ENCODE assay signal across 1 cellular context in genomic region chr1:225995919-225996864, GRCh38.
TF ChIP-seq lines count a peak whose summit lies in the region.

No MANE protein-coding gene starts in this region.

TF ChIP-seq in endothelial cell of umbilical vein, 7 proteins besides CTCF, POLR2A, EP300 and RAD21:
- TF ChIP-seq GATA2 (IDR thresholded peaks at IDR 0.05; ENCODE audit: insufficient read depth, insufficient read length, low read depth, low read length): no peak
- TF ChIP-seq FOS (IDR thresholded peaks at IDR 0.05; ENCODE audit: borderline replicate concordance, insufficient read depth, low read length): no peak
- no peak for TF ChIP-seq JUN (IDR thresholded peaks at IDR 0.05; ENCODE audit: borderline replicate concordance, insufficient read depth, insufficient read length, low read depth)
- TF ChIP-seq POLR2AphosphoS5 (IDR thresholded peaks at IDR 0.05; ENCODE audit: insufficient read depth, low read depth, low read length): no peak
- no peak for TF ChIP-seq MYC (IDR thresholded peaks at IDR 0.05; ENCODE audit: low read depth, low read length)
- TF ChIP-seq EZH2 (IDR thresholded peaks at IDR 0.05; ENCODE audit: borderline replicate concordance, low read depth, low read length, severe bottlenecking): no peak
- TF ChIP-seq, protein P1, sequence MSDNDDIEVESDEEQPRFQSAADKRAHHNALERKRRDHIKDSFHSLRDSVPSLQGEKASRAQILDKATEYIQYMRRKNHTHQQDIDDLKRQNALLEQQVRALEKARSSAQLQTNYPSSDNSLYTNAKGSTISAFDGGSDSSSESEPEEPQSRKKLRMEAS (IDR thresholded peaks at IDR 0.05; ENCODE audit: insufficient read depth, insufficient read length): no peak
